ENCODE assay signal across 1 cellular context in the genomic region with DNA sequence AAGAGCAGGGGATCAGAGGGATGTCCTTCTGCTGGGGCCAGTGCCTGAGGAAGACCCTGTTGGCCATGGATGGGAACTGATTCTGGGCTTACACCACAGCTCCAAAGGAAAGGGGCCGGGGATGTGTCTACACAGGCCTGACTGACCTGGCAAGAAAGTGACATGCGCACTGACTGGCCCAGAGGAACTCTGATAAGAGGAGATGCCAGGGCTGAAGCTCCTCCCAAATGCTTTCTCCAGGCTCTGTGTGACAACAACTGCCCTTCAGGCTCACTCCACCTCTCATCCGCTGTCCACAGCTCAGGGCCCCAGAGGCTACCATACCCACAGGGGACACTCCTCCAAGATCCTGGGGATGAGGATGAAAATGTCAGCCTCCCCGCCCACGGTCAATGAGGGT.
TF ChIP-seq lines count a peak whose summit lies in the region.

No MANE protein-coding gene starts in this region.

TF ChIP-seq in WTC11, 78 proteins besides CTCF, POLR2A, EP300 and RAD21 (continued from another document):
- TF ChIP-seq, protein P1, sequence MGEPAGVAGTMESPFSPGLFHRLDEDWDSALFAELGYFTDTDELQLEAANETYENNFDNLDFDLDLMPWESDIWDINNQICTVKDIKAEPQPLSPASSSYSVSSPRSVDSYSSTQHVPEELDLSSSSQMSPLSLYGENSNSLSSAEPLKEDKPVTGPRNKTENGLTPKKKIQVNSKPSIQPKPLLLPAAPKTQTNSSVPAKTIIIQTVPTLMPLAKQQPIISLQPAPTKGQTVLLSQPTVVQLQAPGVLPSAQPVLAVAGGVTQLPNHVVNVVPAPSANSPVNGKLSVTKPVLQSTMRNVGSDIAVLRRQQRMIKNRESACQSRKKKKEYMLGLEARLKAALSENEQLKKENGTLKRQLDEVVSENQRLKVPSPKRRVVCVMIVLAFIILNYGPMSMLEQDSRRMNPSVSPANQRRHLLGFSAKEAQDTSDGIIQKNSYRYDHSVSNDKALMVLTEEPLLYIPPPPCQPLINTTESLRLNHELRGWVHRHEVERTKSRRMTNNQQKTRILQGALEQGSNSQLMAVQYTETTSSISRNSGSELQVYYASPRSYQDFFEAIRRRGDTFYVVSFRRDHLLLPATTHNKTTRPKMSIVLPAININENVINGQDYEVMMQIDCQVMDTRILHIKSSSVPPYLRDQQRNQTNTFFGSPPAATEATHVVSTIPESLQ (CRISPR knock-in tag; IDR thresholded peaks at IDR 0.05), result no peak
- TF ChIP-seq, protein P2, sequence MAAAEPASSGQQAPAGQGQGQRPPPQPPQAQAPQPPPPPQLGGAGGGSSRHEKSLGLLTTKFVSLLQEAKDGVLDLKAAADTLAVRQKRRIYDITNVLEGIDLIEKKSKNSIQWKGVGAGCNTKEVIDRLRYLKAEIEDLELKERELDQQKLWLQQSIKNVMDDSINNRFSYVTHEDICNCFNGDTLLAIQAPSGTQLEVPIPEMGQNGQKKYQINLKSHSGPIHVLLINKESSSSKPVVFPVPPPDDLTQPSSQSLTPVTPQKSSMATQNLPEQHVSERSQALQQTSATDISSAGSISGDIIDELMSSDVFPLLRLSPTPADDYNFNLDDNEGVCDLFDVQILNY (CRISPR knock-in tag; IDR thresholded peaks at IDR 0.05), result no peak
- TF ChIP-seq ZNF138 (CRISPR knock-in tag; conservative IDR thresholded peaks at IDR 0.05) (no peak), TP53 (CRISPR knock-in tag; IDR thresholded peaks at IDR 0.05) (no peak), ZNF671 (CRISPR knock-in tag; IDR thresholded peaks at IDR 0.05) (no peak), RELA (CRISPR knock-in tag; IDR thresholded peaks at IDR 0.05; ENCODE audit: borderline replicate concordance) (no peak), GRHL2 (CRISPR knock-in tag; IDR thresholded peaks at IDR 0.05; ENCODE audit: insufficient replicate concordance, severe bottlenecking) (no peak), RORB (CRISPR knock-in tag; IDR thresholded peaks at IDR 0.05) (no peak)
- TF ChIP-seq, protein P3, sequence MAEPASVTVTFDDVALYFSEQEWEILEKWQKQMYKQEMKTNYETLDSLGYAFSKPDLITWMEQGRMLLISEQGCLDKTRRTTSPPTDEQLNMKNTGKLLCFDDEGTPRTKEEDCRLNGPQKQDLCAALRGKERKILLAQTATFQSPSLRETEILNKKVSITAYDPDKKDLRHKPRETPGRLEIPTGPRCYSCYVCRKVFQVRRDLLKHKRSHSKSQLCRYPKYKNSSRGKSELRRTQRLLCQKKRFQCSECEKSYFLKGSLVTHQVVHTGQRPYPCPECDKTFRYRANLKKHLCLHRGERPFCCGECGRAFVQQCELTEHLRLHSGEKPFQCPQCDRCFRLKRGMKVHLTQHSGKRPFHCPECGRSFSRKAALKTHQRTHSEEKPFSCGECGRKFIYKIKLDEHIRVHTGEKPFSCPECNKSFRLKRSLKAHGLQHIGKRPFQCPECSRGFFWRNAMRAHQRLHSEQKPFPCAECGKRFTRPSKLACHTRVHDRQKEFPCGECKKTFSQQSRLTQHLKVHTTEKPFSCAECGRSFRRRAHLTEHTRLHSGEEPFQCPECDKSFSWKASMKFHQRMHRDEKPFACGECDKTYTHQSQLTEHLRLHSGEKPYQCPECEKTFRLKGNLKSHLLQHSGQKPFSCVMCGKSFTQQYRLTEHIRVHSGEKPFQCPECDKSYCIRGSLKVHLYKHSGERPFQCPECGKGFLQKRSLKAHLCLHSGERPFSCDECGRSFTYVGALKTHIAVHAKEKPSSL (CRISPR knock-in tag; conservative IDR thresholded peaks at IDR 0.05), result no peak
- TF ChIP-seq, protein P4, sequence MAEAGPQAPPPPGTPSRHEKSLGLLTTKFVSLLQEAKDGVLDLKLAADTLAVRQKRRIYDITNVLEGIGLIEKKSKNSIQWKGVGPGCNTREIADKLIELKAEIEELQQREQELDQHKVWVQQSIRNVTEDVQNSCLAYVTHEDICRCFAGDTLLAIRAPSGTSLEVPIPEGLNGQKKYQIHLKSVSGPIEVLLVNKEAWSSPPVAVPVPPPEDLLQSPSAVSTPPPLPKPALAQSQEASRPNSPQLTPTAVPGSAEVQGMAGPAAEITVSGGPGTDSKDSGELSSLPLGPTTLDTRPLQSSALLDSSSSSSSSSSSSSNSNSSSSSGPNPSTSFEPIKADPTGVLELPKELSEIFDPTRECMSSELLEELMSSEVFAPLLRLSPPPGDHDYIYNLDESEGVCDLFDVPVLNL (CRISPR knock-in tag; IDR thresholded peaks at IDR 0.05; ENCODE audit: borderline replicate concordance, low read depth), result no peak
- TF ChIP-seq, protein P5, sequence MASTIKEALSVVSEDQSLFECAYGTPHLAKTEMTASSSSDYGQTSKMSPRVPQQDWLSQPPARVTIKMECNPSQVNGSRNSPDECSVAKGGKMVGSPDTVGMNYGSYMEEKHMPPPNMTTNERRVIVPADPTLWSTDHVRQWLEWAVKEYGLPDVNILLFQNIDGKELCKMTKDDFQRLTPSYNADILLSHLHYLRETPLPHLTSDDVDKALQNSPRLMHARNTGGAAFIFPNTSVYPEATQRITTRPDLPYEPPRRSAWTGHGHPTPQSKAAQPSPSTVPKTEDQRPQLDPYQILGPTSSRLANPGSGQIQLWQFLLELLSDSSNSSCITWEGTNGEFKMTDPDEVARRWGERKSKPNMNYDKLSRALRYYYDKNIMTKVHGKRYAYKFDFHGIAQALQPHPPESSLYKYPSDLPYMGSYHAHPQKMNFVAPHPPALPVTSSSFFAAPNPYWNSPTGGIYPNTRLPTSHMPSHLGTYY (CRISPR knock-in tag; IDR thresholded peaks at IDR 0.05), result no peak
